In the genomic region with DNA sequence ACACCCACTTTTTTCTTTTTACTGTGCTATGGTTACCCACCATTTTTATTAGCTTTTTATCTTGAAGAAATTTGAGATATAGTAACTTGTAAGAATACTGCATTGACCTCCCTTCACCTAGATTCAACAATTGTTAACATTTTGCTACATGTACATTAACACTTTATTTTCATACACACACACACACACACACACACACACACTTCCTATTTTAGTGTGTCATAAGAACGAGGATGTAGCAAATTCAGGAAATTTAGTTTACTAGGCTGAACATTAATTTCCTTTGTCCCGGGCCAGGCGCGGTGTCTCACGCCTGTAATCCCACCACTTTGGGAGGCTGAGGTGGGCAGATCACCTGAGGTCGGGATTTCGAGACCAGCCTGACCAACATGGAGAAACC, we compare ENCODE assay signal across 10 cellular contexts. TPM values are rescaled to one million over a fixed set of nuclear protein-coding genes. Genes with fewer than 3 reads are reported as not detected.
A peak's percentile ranks its signal among the peaks of the same experiment; 100 is the strongest.
DNase-seq lines count a peak whose midpoint lies in the region; ATAC-seq and TF ChIP-seq lines count a peak whose summit lies in the region.
"Had no signal": no experiment of that assay in that cellular context is flagged by ENCODE, and none has a peak within 500 bp of the region (broad histone marks: within the 10 kb centered on the region; RNA-seq: fewer than 3 reads in every experiment).

No MANE protein-coding gene starts in this region.

- peaks cover 0 to 1% (median 0%) of the 10 kb centered on the region in 8 donors for H3K9me3 Mint-ChIP-seq in CD4-positive, alpha-beta memory T cell
- H3K9me3 Mint-ChIP-seq in neural progenitor cell: no peaks in the 10 kb centered on the region

- H3F3A ChIP-seq in neural progenitor cell (ENCODE audit: low read depth): peaks cover 9% of the 10 kb centered on the region

- peak overlapping the region in 6 of 7 donors; percentile 35 to 98 (median 89) for H3K27ac Mint-ChIP-seq in CD4-positive, alpha-beta memory T cell
- H3K27ac Mint-ChIP-seq in neural progenitor cell: no peak overlapping the region

- H3K27me3 ChIP-seq in CD4-positive, alpha-beta memory T cell (ENCODE audit: insufficient read depth, low read length): no peaks in the 10 kb centered on the region
- H3K27me3 ChIP-seq in MG63 (no peaks in the 10 kb centered on the region), neural progenitor cell (no peaks in the 10 kb centered on the region)

- H3K79me2 ChIP-seq in neural progenitor cell (ENCODE audit: low read depth): peaks cover 50% of the 10 kb centered on the region

- peak overlapping the region in 1 of 2 donors; percentile 80 for H3K4me3 ChIP-seq in CD4-positive, alpha-beta memory T cell (ENCODE audit: low read length in 2 of 2)
- H3K4me3 ChIP-seq in MG63 (peak overlapping the region; percentile 100), neural progenitor cell (peak overlapping the region; percentile 95)

- no peak for DNase-seq in CD4-positive, alpha-beta memory T cell
- DNase-seq in MG63 (no peak), dermis blood vessel endothelial cell (peak; percentile 65), neural progenitor cell (ENCODE audit: low spot score) (no peak), iPS-NIHi11 (ENCODE audit: low spot score) (no peak)
- DNase-seq: activated CD4-positive, alpha-beta T cell treated with anti-CD3 and anti-CD28 coated beads, Interleukin-2, amount 50 U/mL, for 48 hours; NCI-H2081 treated with DMSO at 0.1 percent for 48 hours had no signal

- no peak overlapping the region for H2AFZ ChIP-seq in neural progenitor cell (replicated peaks)

- peak overlapping the region; percentile 80 for H3K4me2 ChIP-seq in neural progenitor cell

- ATAC-seq in GM18907 (IDR thresholded peaks at IDR 0.05; ENCODE audit: unreplicated experiment) (no peak), HG03565 (IDR thresholded peaks at IDR 0.05; ENCODE audit: unreplicated experiment) (no peak), GM19463 (IDR thresholded peaks at IDR 0.05; ENCODE audit: unreplicated experiment) (no peak)

- TF ChIP-seq CTCF in neural progenitor cell (IDR thresholded peaks at IDR 0.05): no peak

- H3K9me3 ChIP-seq in CD4-positive, alpha-beta memory T cell (ENCODE audit: control insufficient read depth in 1 of 2, low read length in 2 of 2): no peaks in the 10 kb centered on the region
- H3K9me3 ChIP-seq in MG63 (0 out of 2 replicates have a peak, but pooled peaks cover 2% of the 10 kb centered on the region), neural progenitor cell (ENCODE audit: low read depth) (no peaks in the 10 kb centered on the region)

- no peaks in the 10 kb centered on the region for H3K27me3 Mint-ChIP-seq in CD4-positive, alpha-beta memory T cell
- H3K27me3 Mint-ChIP-seq in neural progenitor cell (ENCODE audit: insufficient read depth, low read depth): peaks cover 3% of the 10 kb centered on the region

- no peak overlapping the region for H3K9ac ChIP-seq in neural progenitor cell

- peak overlapping the region in 4 of 8 donors; percentile 57 to 97 (median 77) for H3K4me3 Mint-ChIP-seq in CD4-positive, alpha-beta memory T cell
- peak overlapping the region; percentile 98 for H3K4me3 Mint-ChIP-seq in neural progenitor cell

- no peak overlapping the region for H3K27ac ChIP-seq in CD4-positive, alpha-beta memory T cell (ENCODE audit: low read depth, low read length)
- no peak overlapping the region for H3K27ac ChIP-seq in neural progenitor cell

- POLR2A ChIA-PET in CD4-positive, alpha-beta memory T cell (lab: Charles Lee; ENCODE audit: partially characterized antibody): interaction anchor here (4.0 kb wide), 1 partner anchor 9 kb away, joined by 13 read pairs; the partner anchor contains the start of gene BCL2L13

- H3K4me1 Mint-ChIP-seq in CD4-positive, alpha-beta memory T cell: peaks cover 7 to 35% (median 20%) of the 10 kb centered on the region in 4 donors
- H3K4me1 Mint-ChIP-seq in neural progenitor cell: no peaks in the 10 kb centered on the region

- H4K20me1 ChIP-seq in neural progenitor cell (ENCODE audit: low read depth): peaks cover 19% of the 10 kb centered on the region

- H3K36me3 ChIP-seq in CD4-positive, alpha-beta memory T cell (ENCODE audit: insufficient read depth, low read length): peaks cover 4% of the 10 kb centered on the region
- H3K36me3 ChIP-seq in MG63 (peaks cover 8% of the 10 kb centered on the region; the same call in 1 of the 2 replicates), neural progenitor cell (no peaks in the 10 kb centered on the region)

- peaks cover 0 to 18% of the 10 kb centered on the region in 2 donors for H3K36me3 Mint-ChIP-seq in CD4-positive, alpha-beta memory T cell
- H3K36me3 Mint-ChIP-seq in neural progenitor cell: no peaks in the 10 kb centered on the region

- intact Hi-C loops in CD4-positive, alpha-beta memory T cell (cut with micrococcal nuclease): no loop called here

- peaks cover 38% of the 10 kb centered on the region for H3K4me1 ChIP-seq in CD4-positive, alpha-beta memory T cell (ENCODE audit: insufficient read depth, low read length)
- peaks cover 5% of the 10 kb centered on the region for H3K4me1 ChIP-seq in neural progenitor cell

- CTCF ChIA-PET in CD4-positive, alpha-beta memory T cell (lab: Charles Lee; ENCODE audit: partially characterized antibody): no interaction called here

RNA-seq across cellular contexts. Expression of gene ATP6V1E1, which starts 1.1 kb away (rescaled TPM):
- 10 to 100 TPM; 88.0 to 88.7 TPM for total RNA-seq in CD4-positive, alpha-beta memory T cell
- polyA plus RNA-seq in CD4-positive, alpha-beta memory T cell: 100 to 1,000 TPM; 124 to 130 TPM
- 134 and 182 TPM in 2 replicates for total RNA-seq in MG63 (2014; rRNA removed; shearing (Covaris generic); ENCODE audit: low replicate concordance)
- total RNA-seq in dermis blood vessel endothelial cell: 139 and 140 TPM in 2 replicates
- 79.0 and 87.1 TPM in 2 replicates for total RNA-seq in neural progenitor cell (ENCODE audit: low replicate concordance)

RNA-seq across cellular contexts. Expression of gene BCL2L13, which starts 8.9 kb away (rescaled TPM):
- 10 to 100 TPM; 28.3 to 32.6 TPM for total RNA-seq in CD4-positive, alpha-beta memory T cell
- 10 to 100 TPM; 33.1 to 39.2 TPM for polyA plus RNA-seq in CD4-positive, alpha-beta memory T cell
- 60.2 and 63.8 TPM in 2 replicates for total RNA-seq in MG63 (2014; rRNA removed; shearing (Covaris generic); ENCODE audit: low replicate concordance)
- 42.0 and 55.6 TPM in 2 replicates for total RNA-seq in dermis blood vessel endothelial cell
- 41.2 and 47.7 TPM in 2 replicates for total RNA-seq in neural progenitor cell (ENCODE audit: low replicate concordance)
